ENCODE assay signal across 8 cellular contexts in the genomic region with DNA sequence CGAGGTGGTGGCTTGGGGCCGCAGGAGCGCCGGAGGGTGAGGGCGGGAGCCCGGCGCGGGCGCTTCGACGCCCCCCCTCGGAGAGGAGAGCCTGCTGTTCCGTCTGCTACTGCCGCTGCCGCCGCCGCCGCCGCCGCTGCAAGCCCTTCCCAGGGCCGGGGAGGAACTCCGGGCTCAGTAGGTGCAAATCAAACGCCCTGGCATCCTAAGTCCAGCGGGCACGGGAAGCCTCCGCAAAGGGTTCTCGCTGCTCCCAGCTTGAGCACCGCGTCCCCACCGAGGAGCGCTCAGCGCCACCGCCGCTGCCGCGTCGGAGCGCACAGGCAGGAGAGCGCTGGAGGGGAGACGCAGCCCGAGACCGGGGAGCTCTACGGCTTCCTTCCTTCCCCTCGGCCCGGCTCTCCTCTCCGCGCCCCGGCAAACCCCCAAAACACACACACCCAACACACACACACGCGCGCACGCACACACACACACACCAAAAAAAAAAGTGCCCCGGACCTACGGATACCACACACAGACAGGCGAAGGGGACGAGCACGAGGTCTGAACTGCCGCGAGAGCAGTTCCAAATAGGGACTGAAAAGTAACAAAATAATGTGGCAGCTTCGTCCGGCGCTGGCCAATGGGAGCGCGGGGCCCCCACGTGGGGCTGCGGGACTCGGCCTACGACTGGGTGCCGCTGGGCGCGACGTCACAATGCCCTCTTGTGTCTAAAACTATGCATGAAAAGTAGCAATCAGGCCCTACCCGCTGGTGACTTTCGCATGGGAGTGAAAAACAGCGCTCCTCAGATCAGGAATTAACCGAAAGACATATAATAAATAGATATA. TPM values are rescaled to one million over a fixed set of nuclear protein-coding genes. Genes with fewer than 3 reads are reported as not detected.
DNase-seq lines count a peak whose midpoint lies in the region; ATAC-seq and TF ChIP-seq lines count a peak whose summit lies in the region.

A gene (minus strand): TSS at position 581 of the 833 bp plus-strand sequence. CDS start 1,119 bp downstream, outside the sequence.

- H3K27ac ChIP-seq in Panc1 (ENCODE audit: low read length): peak within 1 kb of the TSS; percentile 89
- H3K27ac ChIP-seq in muscle layer of duodenum (ENCODE audit: low read length): peak within 1 kb of the TSS; percentile 91

- H3K4me1 ChIP-seq in Panc1 (ENCODE audit: control insufficient read depth, insufficient read depth, low read length): peaks cover 42% of the 10 kb centered on the region
- peaks cover 23 to 50% of the 10 kb centered on the region in 2 donors for H3K4me1 ChIP-seq in muscle layer of duodenum (ENCODE audit: control insufficient read depth in 1 of 2, insufficient read depth in 2 of 2, low read length in 2 of 2)

- POLR2A ChIA-PET in Panc1 (lab: Charles Lee): interaction anchor here (0.6 to 1.0 kb wide), 3 partner anchors 100 to 369 kb away, joined by 3 to 4 read pairs (median 3); no protein-coding TSS in a partner anchor

- H3K27me3 ChIP-seq in Panc1 (ENCODE audit: control insufficient read depth, insufficient read depth, low read length): no peaks in the 10 kb centered on the region
- no peaks in the 10 kb centered on the region for H3K27me3 ChIP-seq in muscle layer of duodenum (ENCODE audit: low read depth, low read length)

- in situ Hi-C loops in Panc1 (cut with HindIII; ENCODE audit: low pct_unique_long_range_greater_than_20kb, low sequenced_read_pairs): no loop called here

- ATAC-seq in GM21717 (IDR thresholded peaks at IDR 0.05; ENCODE audit: unreplicated experiment) (peak; percentile 46), Panc1 (peak; percentile 71), esophagus mucosa (peak; percentile 68)

- BruUV-seq in Panc1 (replicated peaks; lab: Mats Ljungman, UMichigan): TSS peak; percentile 81

- peak; percentile 52 for TF ChIP-seq CTCF in Panc1 (IDR thresholded peaks at IDR 0.05)

- intact Hi-C loops in Panc1 (cut with micrococcal nuclease; ENCODE audit: unreplicated experiment): loop anchor here (10.0 kb wide), 2 partner anchors 367 to 523 kb away; no protein-coding TSS in a partner anchor

- no peaks in the 10 kb centered on the region for H3K9me3 ChIP-seq in Panc1 (ENCODE audit: control insufficient read depth, insufficient read depth, low read depth, low read length)
- H3K9me3 ChIP-seq in muscle layer of duodenum (ENCODE audit: control insufficient read depth in 1 of 2, low read length in 2 of 2): no peaks in the 10 kb centered on the region

- peak; percentile 93 for DNase-seq in DMS53 treated with DMSO at 0.1 percent for 48 hours (lab: John Stamatoyannopoulos, UW; ENCODE audit: unreplicated experiment)
- DNase-seq in KG1 (lab: John Stamatoyannopoulos, UW): peak; percentile 97
- peak; percentile 92 for DNase-seq in Panc1 (ENCODE audit: low read depth, low spot score)
- peak; percentile 97 to 98 for DNase-seq in activated T-cell treated with anti-CD3 and anti-CD28 coated beads, Interleukin-2, amount 50 U/mL, for 48 hours
- DNase-seq in stimulated activated CD8-positive, alpha-beta memory T cell treated with anti-CD3 and anti-CD28 coated beads, Interleukin-7, amount 100 ng/mL, for 48 hours (ENCODE audit: extremely low read depth in 1 of 2, low read depth in 1 of 2): peak; percentile 94

- H3K36me3 ChIP-seq in Panc1 (ENCODE audit: control insufficient read depth, insufficient read depth, low read length): peaks cover 6% of the 10 kb centered on the region
- H3K36me3 ChIP-seq in muscle layer of duodenum (ENCODE audit: control insufficient read depth in 1 of 2, insufficient read depth in 2 of 2, low read length in 2 of 2): peaks cover 0 to 5% of the 10 kb centered on the region in 2 donors

- H3K4me3 ChIP-seq in Panc1 (ENCODE audit: low read depth in 2 of 2, low read length in 2 of 2) (peak within 1 kb of the TSS; percentile 84 to 92), muscle layer of duodenum (ENCODE audit: low read depth in 1 of 2, low read length in 2 of 2) (peak within 1 kb of the TSS; percentile 80 to 91)

- CTCF ChIA-PET in Panc1 (lab: Charles Lee): interaction anchor here (0.5 kb wide), 1 partner anchor 374 kb away, joined by 6 read pairs; no protein-coding TSS in a partner anchor

RNA-seq across cellular contexts. Expression of the gene that starts here (rescaled TPM):
- total RNA-seq in Panc1 (2021; ENCODE audit: unreplicated experiment) (132 TPM), esophagus mucosa (46.3 TPM)
- 94.7 TPM for polyA plus RNA-seq in Panc1 (2012; ENCODE audit: insufficient read length)

Comparison
In these comparisons a context has a peak if more than half of its experiments do, and no peak if none do; other contexts are left out.
1. Peak in every context shown above with its lines: DNase-seq, ATAC-seq, H3K4me3 ChIP-seq and H3K27ac ChIP-seq.